Comparison of ENCODE assay signal across 8 cellular contexts in genomic region chr13:38350114-38350617, GRCh38.
DNase-seq lines count a peak whose midpoint lies in the region; ATAC-seq lines count a peak whose summit lies in the region.

No MANE protein-coding gene starts in this region.

- peak overlapping the region; percentile 91 for H3K4me3 ChIP-seq in HUES6 (ENCODE audit: low read depth, low read length)

- peak overlapping the region; percentile 86; the same call in 1 of the 2 replicates for H3K27ac ChIP-seq in HUES6 (ENCODE audit: low read depth, low read length)
- peak overlapping the region; percentile 84 for H3K27ac ChIP-seq in caudate nucleus (ENCODE audit: low read depth, low read length)
- H3K27ac ChIP-seq in layer of hippocampus (ENCODE audit: low read depth, low read length): peak overlapping the region; percentile 66

- H3K36me3 ChIP-seq in HUES6 (ENCODE audit: control insufficient read depth, insufficient read depth, low read length): peaks cover 38% of the 10 kb centered on the region

- peak; percentile 27 for ATAC-seq in GM21423 (IDR thresholded peaks at IDR 0.05; ENCODE audit: unreplicated experiment)

- H3K9me3 ChIP-seq in HUES6 (ENCODE audit: control insufficient read depth, insufficient read depth, low read depth, low read length): no peaks in the 10 kb centered on the region

- H3K4me1 ChIP-seq in HUES6 (ENCODE audit: control insufficient read depth, insufficient read depth, low read length): peaks cover 42% of the 10 kb centered on the region

- H3K9ac ChIP-seq in HUES6 (ENCODE audit: low read length): peak overlapping the region; percentile 91

- peak; percentile 60 for DNase-seq in D341Med (ENCODE audit: low spot score)
- DNase-seq in T-helper 9 cell: peak; percentile 32
- DNase-seq in caudate nucleus (lab: John Stamatoyannopoulos, UW): peak in 26 of 61 donors; percentile 5 to 64 (median 36)
- peak; percentile 26 to 27 for DNase-seq in stimulated activated CD4-positive, alpha-beta T cell treated with anti-CD3 and anti-CD28 coated beads, Interleukin-2, amount 100 ng/mL, for 48 hours
- DNase-seq in NCI-H510A treated with DMSO at 0.1 percent for 48 hours (lab: John Stamatoyannopoulos, UW): no peak

- H3K27me3 ChIP-seq in HUES6 (ENCODE audit: control insufficient read depth, insufficient read depth, low read length) (no peaks in the 10 kb centered on the region), layer of hippocampus (ENCODE audit: control insufficient read depth, insufficient read depth, low read length) (no peaks in the 10 kb centered on the region)
